In the genomic region with DNA sequence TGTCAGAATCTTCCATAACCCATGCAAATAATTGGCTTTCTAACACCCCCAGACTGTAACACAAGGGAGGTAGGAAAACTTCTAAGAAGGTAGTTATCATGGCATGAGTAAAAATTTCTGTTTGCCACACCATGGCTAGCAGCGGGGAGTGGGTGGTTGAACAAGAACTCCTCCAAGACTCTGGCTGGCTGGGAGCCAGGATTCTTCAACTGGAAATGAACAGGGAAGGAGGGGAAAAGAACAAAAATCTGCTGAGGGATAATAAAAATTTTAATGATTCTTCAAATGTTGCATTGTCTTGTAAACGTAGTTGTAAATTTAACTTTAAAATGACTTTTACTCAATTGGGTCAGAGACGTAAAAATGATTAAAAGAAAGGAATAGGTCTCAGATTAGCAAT, we compare ENCODE assay signal across 19 cellular contexts.
DNase-seq lines count a peak whose midpoint lies in the region; ATAC-seq lines count a peak whose summit lies in the region.
"Had no signal": no experiment of that assay in that cellular context is flagged by ENCODE, and none has a peak within 500 bp of the region (broad histone marks: within the 10 kb centered on the region; RNA-seq: fewer than 3 reads in every experiment).

No MANE protein-coding gene starts in this region.

- no peaks in the 10 kb centered on the region for H3K27me3 Mint-ChIP-seq in activated naive CD8-positive, alpha-beta T cell treated with anti-CD3 and anti-CD28 coated beads for 36 hours

- no peaks in the 10 kb centered on the region for H3K4me1 Mint-ChIP-seq in activated naive CD8-positive, alpha-beta T cell treated with anti-CD3 and anti-CD28 coated beads for 36 hours

- H3K4me3 Mint-ChIP-seq in activated naive CD8-positive, alpha-beta T cell treated with anti-CD3 and anti-CD28 coated beads for 36 hours: no peak overlapping the region

- peak; percentile 61 for DNase-seq in NCI-H2171 (lab: John Stamatoyannopoulos, UW)
- DNase-seq in anterior cingulate cortex (lab: John Stamatoyannopoulos, UW): peak in 41 of 58 donors; percentile 10 to 70 (median 39)
- peak; percentile 78 for DNase-seq in sciatic nerve (ENCODE audit: low spot score)
- DNase-seq in epidermal melanocyte (ENCODE audit: insufficient read length, low spot score): no peak
- no peak for DNase-seq in activated naive CD8-positive, alpha-beta T cell treated with anti-CD3 and anti-CD28 coated beads for 36 hours
- DNase-seq: activated CD8-positive, alpha-beta memory T cell treated with anti-CD3 and anti-CD28 coated beads, Interleukin-2, amount 50 U/mL, for 4 hours; activated naive CD4-positive, alpha-beta T cell treated with anti-CD3 and anti-CD28 coated beads, Interleukin-2, amount 50 U/mL, for 16 hours; BE2C; gastrocnemius medialis; mucosa of descending colon; NCI-H1092 treated with DMSO at 0.1 percent for 48 hours; NCI-H226; SJCRH30; T1000 had no signal

- H3K27ac Mint-ChIP-seq in activated naive CD8-positive, alpha-beta T cell treated with anti-CD3 and anti-CD28 coated beads for 36 hours: no peak overlapping the region

- no peaks in the 10 kb centered on the region for H3K36me3 Mint-ChIP-seq in activated naive CD8-positive, alpha-beta T cell treated with anti-CD3 and anti-CD28 coated beads for 36 hours

- peak overlapping the region; percentile 83 for H3K27ac ChIP-seq in layer of hippocampus (ENCODE audit: low read depth, low read length)
- H3K27ac ChIP-seq: cardiac muscle cell, gastrocnemius medialis, KMS-11, SJCRH30 had no signal

- H3K9me3 Mint-ChIP-seq in activated naive CD8-positive, alpha-beta T cell treated with anti-CD3 and anti-CD28 coated beads for 36 hours: no peaks in the 10 kb centered on the region

- intact Hi-C loops in sciatic nerve (cut with DNase I): no loop called here

- ATAC-seq in sciatic nerve (no peak), GM19328 (IDR thresholded peaks at IDR 0.05; ENCODE audit: unreplicated experiment) (no peak), HG02938 (IDR thresholded peaks at IDR 0.05; ENCODE audit: unreplicated experiment) (no peak)
- ATAC-seq: gastrocnemius medialis, mucosa of descending colon had no signal

- no peaks in the 10 kb centered on the region for H3K27me3 ChIP-seq in layer of hippocampus (ENCODE audit: control insufficient read depth, insufficient read depth, low read length)
- H3K27me3 ChIP-seq: BE2C, cardiac muscle cell, gastrocnemius medialis, SJCRH30 had no signal

Comparison
In these comparisons a context has a peak if more than half of its experiments do, and no peak if none do; other contexts are left out.
1. DNase-seq: peak in NCI-H2171 (single experiment), anterior cingulate cortex (41 of 58) and sciatic nerve (single experiment); none in epidermal melanocyte (single experiment) and activated naive CD8-positive, alpha-beta T cell treated with anti-CD3 and anti-CD28 coated beads for 36 hours (single experiment).